32 cellular contexts compared by ENCODE assay signal in the genomic region with DNA sequence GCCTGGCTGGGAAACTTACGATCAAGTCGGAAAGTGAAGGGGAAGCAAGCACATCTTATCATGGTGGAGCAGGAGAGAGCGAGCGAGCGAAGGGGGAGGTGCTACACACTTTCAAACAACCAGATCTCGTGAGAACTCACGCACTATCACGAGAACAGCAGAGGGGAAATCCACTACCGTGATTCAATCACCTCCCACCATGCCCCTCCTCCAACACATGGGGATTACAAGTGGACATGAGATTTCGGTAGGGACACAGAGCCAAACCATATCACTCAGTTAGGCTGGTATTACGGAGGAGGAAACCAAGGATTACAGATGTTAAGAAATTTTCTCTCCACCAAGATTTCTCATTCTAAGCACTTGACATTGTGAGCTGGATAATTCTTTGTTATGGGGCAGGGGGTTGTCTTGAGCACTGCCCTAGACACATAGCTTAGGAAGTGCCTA.
A peak's percentile ranks its signal among the peaks of the same experiment; 100 is the strongest.
DNase-seq lines count a peak whose midpoint lies in the region; ATAC-seq, FAIRE-seq and TF ChIP-seq lines count a peak whose summit lies in the region.
"Had no signal": no experiment of that assay in that cellular context is flagged by ENCODE, and none has a peak within 500 bp of the region (broad histone marks: within the 10 kb centered on the region; RNA-seq: fewer than 3 reads in every experiment).

No MANE protein-coding gene starts in this region.

- H3K27me3 ChIP-seq in PC-9 (ENCODE audit: insufficient read depth, low read depth): no peaks in the 10 kb centered on the region
- H3K27me3 ChIP-seq in GM12878 (replicated peaks in 1 of 2; ENCODE audit: control insufficient read depth in 2 of 2, insufficient read depth in 2 of 2, low read length in 1 of 2): no peaks in the 10 kb centered on the region
- H3K27me3 ChIP-seq: adrenal gland, brain microvascular endothelial cell, esophagus muscularis mucosa, gastrocnemius medialis, neural progenitor cell, tibial artery had no signal

- H3K9me3 ChIP-seq in A549: no peaks in the 10 kb centered on the region
- H3K9me3 ChIP-seq in PC-9 (ENCODE audit: insufficient read depth, low read depth): no peaks in the 10 kb centered on the region
- no peaks in the 10 kb centered on the region for H3K9me3 ChIP-seq in GM12878 (replicated peaks; ENCODE audit: control insufficient read depth, insufficient read depth, low read length)
- H3K9me3 ChIP-seq: adrenal gland, esophagus muscularis mucosa, gastrocnemius medialis, lower lobe of right lung, tibial artery had no signal

- no peak for TF ChIP-seq POLR2A in A549 (IDR thresholded peaks at IDR 0.05; ENCODE audit: low read length)
- TF ChIP-seq POLR2A in GM12878 (IDR thresholded peaks at IDR 0.05; ENCODE audit: low read depth, low read length): no peak

- TF ChIP-seq CTCF in A549 (IDR thresholded peaks at IDR 0.05) (no peak), PC-9 (conservative IDR thresholded peaks at IDR 0.05) (no peak), GM12878 (IDR thresholded peaks at IDR 0.05 in 2 of 3, conservative IDR thresholded peaks at IDR 0.05 in 1 of 3; ENCODE audit: control insufficient read depth in 2 of 3, extremely low read depth in 1 of 3, insufficient read depth in 1 of 3, low read depth in 3 of 3, low read length in 3 of 3) (no peak)

- no TSS peak for BruUV-seq in PC-9 (replicated peaks; lab: Mats Ljungman, UMichigan)
- no TSS peak for BruUV-seq in GM12878 (replicated peaks; lab: Mats Ljungman, UMichigan)

- no peak overlapping the region for H3K27ac ChIP-seq in A549
- no peak overlapping the region for H3K27ac ChIP-seq in PC-9
- H3K27ac ChIP-seq in GM12878 (ENCODE audit: control insufficient read depth, insufficient read depth): no peak overlapping the region
- H3K27ac ChIP-seq: adrenal gland, brain microvascular endothelial cell, esophagus muscularis mucosa, gastrocnemius medialis, GM23248, lower lobe of right lung, neural progenitor cell, RWPE1, tibial artery had no signal

- TF ChIP-seq EP300 in A549 (IDR thresholded peaks at IDR 0.05): no peak
- no peak for TF ChIP-seq EP300 in GM12878 (IDR thresholded peaks at IDR 0.05; ENCODE audit: borderline replicate concordance in 1 of 2, control insufficient read depth in 1 of 2, low read depth in 2 of 2, low read length in 2 of 2)

- H3K36me3 ChIP-seq in PC-9 (ENCODE audit: low read depth) (no peaks in the 10 kb centered on the region), GM12878 (ENCODE audit: control insufficient read depth in 2 of 2, insufficient read depth in 2 of 2, low read length in 1 of 2) (no peaks in the 10 kb centered on the region)
- H3K36me3 ChIP-seq: adrenal gland, brain microvascular endothelial cell, esophagus muscularis mucosa, gastrocnemius medialis, lower lobe of right lung, neural progenitor cell, tibial artery had no signal

- in situ Hi-C loops in GM12878 (cut with MboI): no loop called here

- RAD21 ChIA-PET in GM12878 (lab: Charles Lee; ENCODE audit: unreplicated experiment): no interaction called here

- peak in 1 of 2 experiments; percentile 30 for DNase-seq in A549 (ENCODE audit: low read depth in 1 of 2, low spot score in 1 of 2)
- peak; percentile 81 for DNase-seq in CMK (ENCODE audit: low read depth)
- DNase-seq in PC-9: peak in 1 of 2 experiments; percentile 38
- no peak for DNase-seq in GM12878 (ENCODE audit: low read depth, low spot score)
- no peak for DNase-seq in effector CD4-positive, alpha-beta T cell
- DNase-seq in NCI-H2196 treated with DMSO at 0.1 percent for 48 hours (lab: John Stamatoyannopoulos, UW; ENCODE audit: unreplicated experiment): no peak
- DNase-seq: activated CD4-positive, alpha-beta T cell treated with anti-CD3 and anti-CD28 coated beads, Interleukin-2, amount 10 ng/mL, durations not matched to agents 7 days and 5 days; activated CD8-positive, alpha-beta memory T cell treated with anti-CD3 and anti-CD28 coated beads, Interleukin-2, amount 50 U/mL, for 48 hours; activated gamma-delta T cell treated with Interleukin-2 at 50 U/mL for 16 hours; adrenal gland; brain microvascular endothelial cell; CD4-positive, alpha-beta memory T cell; DMS53; effector memory CD8-positive, alpha-beta T cell; gastrocnemius medialis; GM23248; islet precursor cell; lower lobe of right lung; NCI-H2081 treated with DMSO at 0.1 percent for 48 hours; NCI-H524; stimulated activated CD4-positive, alpha-beta T cell treated with anti-CD3 and anti-CD28 coated beads, Interleukin-2, amount 100 ng/mL, for 24 hours; stimulated activated naive B cell treated with anti-CD40 and anti-IgM and Interleukin-4, amounts not matched to agents 10 μg/mL and 1 μg/mL and 100 μg/mL, for 72 hours; T1000; tibial artery had no signal

- no peaks in the 10 kb centered on the region for H4K20me1 ChIP-seq in PC-9 (ENCODE audit: insufficient read depth)
- H4K20me1 ChIP-seq in GM12878 (ENCODE audit: control insufficient read depth, insufficient read depth): no peaks in the 10 kb centered on the region

- H3K4me1 ChIP-seq in A549 (no peaks in the 10 kb centered on the region), PC-9 (replicated peaks; ENCODE audit: insufficient read depth) (no peaks in the 10 kb centered on the region), GM12878 (ENCODE audit: control insufficient read depth, insufficient read depth, low read length) (no peaks in the 10 kb centered on the region)
- H3K4me1 ChIP-seq: adrenal gland, esophagus muscularis mucosa, gastrocnemius medialis, neural progenitor cell had no signal

- peak overlapping the region; percentile 84 for H2AFZ ChIP-seq in PC-9
- no peak overlapping the region for H2AFZ ChIP-seq in GM12878 (ENCODE audit: control insufficient read depth, low read depth, low read length)
- H2AFZ ChIP-seq: GM23248, neural progenitor cell had no signal

- POLR2A ChIA-PET in A549 (lab: Yijun Ruan, JAX) (no interaction called here), PC-9 (lab: Charles Lee; ENCODE audit: unreplicated experiment) (no interaction called here), GM12878 (lab: Charles Lee) (no interaction called here)

- H3K79me2 ChIP-seq in PC-9 (ENCODE audit: low read depth) (no peaks in the 10 kb centered on the region), GM12878 (ENCODE audit: control insufficient read depth, insufficient read depth, low read length) (no peaks in the 10 kb centered on the region)

- TF ChIP-seq RAD21 in A549 (conservative IDR thresholded peaks at IDR 0.05 in 1 of 2, IDR thresholded peaks at IDR 0.05 in 1 of 2): no peak
- TF ChIP-seq RAD21 in GM12878 (IDR thresholded peaks at IDR 0.05; ENCODE audit: insufficient read depth, low read depth, low read length): no peak

- CTCF ChIA-PET in A549 (lab: Yijun Ruan, JAX) (interaction anchor here (0.8 to 1.1 kb wide), 2 partner anchors 13 to 26 kb away, joined by 3 to 6 read pairs; no protein-coding TSS in a partner anchor), PC-9 (lab: Charles Lee) (no interaction called here), GM12878 (lab: Yijun Ruan, JAX) (interaction anchor here (1.7 kb wide), 1 partner anchor 26 kb away, joined by 8 read pairs; no protein-coding TSS in a partner anchor)

- no peaks in the 10 kb centered on the region for H3F3A ChIP-seq in PC-9 (ENCODE audit: insufficient read depth, low read depth)

- no peaks in the 10 kb centered on the region for H3K9me2 ChIP-seq in PC-9 (ENCODE audit: insufficient read depth)

- ATAC-seq in A549: no peak; a peak in 1 of 6 replicates
- ATAC-seq in GM12878: no peak
- no peak for ATAC-seq in GM21381 (IDR thresholded peaks at IDR 0.05; ENCODE audit: unreplicated experiment)
- no peak for ATAC-seq in GM19324 (IDR thresholded peaks at IDR 0.05; ENCODE audit: low FRiP score, unreplicated experiment)
- ATAC-seq: effector memory CD8-positive, alpha-beta T cell; gastrocnemius medialis; lower lobe of right lung had no signal

- FAIRE-seq in A549 (lab: Jason Lieb, UNC) (no peak), GM12878 (lab: Jason Lieb, UNC) (no peak)
- FAIRE-seq: colon, GM12892, GM19239 had no signal

- WGBS in A549 (ENCODE audit: missing lambda C conversion rate): 24% methylated on average over 11 of the region's 11 CpGs
- WGBS in GM12878 (ENCODE audit: insufficient coverage, insufficient replicate concordance, low lambda C conversion rate, missing lambda C conversion rate): 18% methylated on average over 10 of the region's 11 CpGs

- H3K9ac ChIP-seq in GM12878 (ENCODE audit: control insufficient read depth, insufficient read depth, low read length): no peak overlapping the region
- H3K9ac ChIP-seq: GM23248, neural progenitor cell had no signal

- SMC1A ChIA-PET in GM12878 (lab: Charles Lee; ENCODE audit: uncharacterized antibody, unreplicated experiment): no interaction called here

- intact Hi-C loops in PC-9 (cut with micrococcal nuclease; ENCODE audit: unreplicated experiment): no loop called here
- intact Hi-C loops in GM12878 (cut with micrococcal nuclease; ENCODE audit: unreplicated experiment): no loop called here

- H3K4me2 ChIP-seq in A549 (peak overlapping the region; percentile 38; the same call in 1 of the 3 replicates), PC-9 (peak overlapping the region; percentile 65), GM12878 (ENCODE audit: control insufficient read depth, insufficient read depth) (no peak overlapping the region)
- H3K4me2 ChIP-seq: neural progenitor cell had no signal

- H3K4me3 ChIP-seq in A549 (no peak overlapping the region), PC-9 (peak overlapping the region; percentile 51), GM12878 (no peak overlapping the region)
- H3K4me3 ChIP-seq: adrenal gland, esophagus muscularis mucosa, gastrocnemius medialis, GM23248, lower lobe of right lung, neural progenitor cell, tibial artery had no signal

TF ChIP-seq in A549, 52 proteins besides CTCF, POLR2A, EP300 and RAD21 (continues in another document):
- peak; percentile 58 for TF ChIP-seq CHD2 (IDR thresholded peaks at IDR 0.05; ENCODE audit: low read length, partially characterized antibody)
